Comparison of ENCODE assay signal across 8 cellular contexts in the genomic region with DNA sequence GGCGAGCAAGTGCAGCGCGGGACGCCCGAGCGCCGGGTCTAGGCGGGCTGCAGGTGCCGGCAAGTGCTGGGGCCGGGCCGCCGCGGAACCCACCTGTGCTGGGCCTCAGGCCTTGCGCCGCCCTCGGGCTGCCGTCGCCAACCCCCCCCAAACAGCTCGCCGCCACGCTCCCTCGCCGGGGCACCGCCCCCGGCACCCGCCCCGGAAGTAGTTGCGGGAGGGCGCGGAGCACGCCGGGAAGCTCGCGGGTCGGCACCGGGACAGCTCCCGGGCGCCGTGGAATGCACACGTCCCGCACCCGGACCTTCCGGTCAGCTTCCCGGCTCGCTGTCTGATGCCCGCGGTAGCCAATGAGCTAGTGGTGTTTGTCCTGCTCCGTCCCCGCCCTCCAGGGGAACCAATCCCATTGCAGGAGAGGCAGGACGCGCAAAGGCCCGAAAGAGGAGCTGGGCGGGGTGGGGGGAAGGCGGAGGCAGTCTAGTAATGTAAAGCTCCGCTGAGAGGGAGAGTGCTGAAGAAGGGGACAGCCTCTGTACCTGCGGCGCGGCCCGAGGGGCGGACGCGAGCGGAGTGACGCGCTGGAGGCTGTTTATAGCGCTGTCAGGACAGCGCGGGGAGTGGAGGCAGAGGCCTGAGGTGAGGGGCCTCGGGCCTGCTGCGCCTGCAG. TPM values are rescaled to one million over a fixed set of nuclear protein-coding genes. Genes with fewer than 3 reads are reported as not detected.
DNase-seq lines count a peak whose midpoint lies in the region; ATAC-seq, FAIRE-seq and TF ChIP-seq lines count a peak whose summit lies in the region.

A gene with protein sequence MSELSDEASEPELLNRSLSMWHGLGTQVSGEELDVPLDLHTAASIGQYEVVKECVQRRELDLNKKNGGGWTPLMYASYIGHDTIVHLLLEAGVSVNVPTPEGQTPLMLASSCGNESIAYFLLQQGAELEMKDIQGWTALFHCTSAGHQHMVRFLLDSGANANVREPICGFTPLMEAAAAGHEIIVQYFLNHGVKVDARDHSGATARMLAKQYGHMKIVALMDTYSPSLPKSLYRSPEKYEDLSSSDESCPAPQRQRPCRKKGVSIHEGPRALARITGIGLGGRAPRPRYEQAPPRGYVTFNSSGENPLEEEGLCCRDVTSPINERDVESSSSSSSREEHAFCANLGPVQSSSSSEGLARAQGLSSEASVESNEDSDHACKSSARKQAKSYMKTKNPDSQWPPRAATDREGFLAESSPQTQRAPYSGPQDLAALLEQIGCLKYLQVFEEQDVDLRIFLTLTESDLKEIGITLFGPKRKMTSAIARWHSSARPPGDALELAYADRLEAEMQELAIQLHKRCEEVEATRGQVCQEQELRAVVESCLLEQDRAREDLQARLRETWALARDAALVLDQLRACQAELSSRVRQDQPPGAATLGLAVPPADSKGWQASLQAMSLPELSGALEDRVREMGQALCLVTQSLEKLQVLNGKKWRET (minus strand): TSS at position 209 of the 667 bp plus-strand sequence. CDS start 4,122 bp downstream, outside the sequence.
A gene (plus strand): TSS at position 475 of the 667 bp plus-strand sequence. CDS start 1,978 bp downstream, outside the sequence.

- no peak for TF ChIP-seq CTCF in VCaP (conservative IDR thresholded peaks at IDR 0.05)
- TF ChIP-seq CTCF in mammary epithelial cell (conservative IDR thresholded peaks at IDR 0.05 in 1 of 2, IDR thresholded peaks at IDR 0.05 in 1 of 2; ENCODE audit: extremely low read depth in 1 of 2, insufficient read depth in 1 of 2, low read depth in 1 of 2, low read length in 2 of 2): no peak

- H3K27me3 ChIP-seq in ACC112 (ENCODE audit: insufficient read depth, low read length): no peaks in the 10 kb centered on the region
- no peaks in the 10 kb centered on the region for H3K27me3 ChIP-seq in mammary epithelial cell (ENCODE audit: insufficient read depth, low read length)
- H3K27me3 ChIP-seq in small intestine (ENCODE audit: control insufficient read depth in 2 of 2, insufficient read depth in 2 of 2, low read length in 2 of 2): no peaks in the 10 kb centered on the region

- in situ Hi-C loops in mammary epithelial cell (cut with MboI; ENCODE audit: low sequenced_read_pairs in 2 of 2): no loop called here

- peak within 1 kb of the TSS; percentile 99 for H2AFZ ChIP-seq in ACC112 (ENCODE audit: low read length, unreplicated experiment)
- peak within 1 kb of the TSS; percentile 100 for H2AFZ ChIP-seq in mammary epithelial cell (ENCODE audit: low read depth, low read length)

- H3K9ac ChIP-seq in mammary epithelial cell (ENCODE audit: insufficient read depth, low read length): peak within 1 kb of the TSS; percentile 61

- no TSS peak for BruUV-seq in mammary epithelial cell (replicated peaks; lab: Mats Ljungman, UMichigan)

- dilution Hi-C loops in mammary epithelial cell (cut with HindIII; ENCODE audit: low sequenced_read_pairs): no loop called here

- FAIRE-seq in small intestine (lab: Jason Lieb, UNC): no peak

- WGBS in mammary epithelial cell (ENCODE audit: low coverage, missing lambda C conversion rate): 0% methylated on average over 13 of the region's 70 CpGs
- WGBS in small intestine, 3 donors: 0% methylated on average over 58 to 70 of the region's 70 CpGs

- intact Hi-C loops in mammary epithelial cell (cut with micrococcal nuclease): loop anchor here (1.0 to 2.0 kb wide), 3 partner anchors 34 to 223 kb away; a partner anchor contains a TSS

- H3K9me3 ChIP-seq in mammary epithelial cell (replicated peaks; ENCODE audit: insufficient read depth, low read length) (no peaks in the 10 kb centered on the region), small intestine (ENCODE audit: control insufficient read depth, low read depth) (no peaks in the 10 kb centered on the region)

- CTCF ChIA-PET in mammary epithelial cell (lab: Charles Lee; ENCODE audit: low non-redundant PET): no interaction called here

- H3K4me1 ChIP-seq in ACC112 (ENCODE audit: control insufficient read depth, insufficient read depth, low read length, unreplicated experiment) (no peaks in the 10 kb centered on the region), mammary epithelial cell (ENCODE audit: insufficient read depth, low read length) (peaks cover 6% of the 10 kb centered on the region), small intestine (ENCODE audit: control insufficient read depth in 2 of 2, insufficient read depth in 1 of 2, low read depth in 1 of 2, low read length in 1 of 2) (peaks cover 0 to 2% of the 10 kb centered on the region in 2 donors)

- H3K36me3 ChIP-seq in ACC112 (ENCODE audit: insufficient read depth, low read length) (0 out of 2 replicates have a peak, but pooled peaks cover 3% of the 10 kb centered on the region), mammary epithelial cell (ENCODE audit: insufficient read depth, low read length) (no peaks in the 10 kb centered on the region), small intestine (ENCODE audit: control insufficient read depth in 2 of 2, insufficient read depth in 2 of 2, low read length in 2 of 2) (no peaks in the 10 kb centered on the region)

- DNase-seq in NCI-H2171 (lab: John Stamatoyannopoulos, UW) (peak; percentile 82), mammary epithelial cell (peak; percentile 98), iPS-NIHi11 (ENCODE audit: low spot score) (peak; percentile 98), small intestine (peak; percentile 98)

- H3K27ac ChIP-seq in ACC112 (ENCODE audit: low read depth, low read length): peak within 1 kb of the TSS; percentile 79
- H3K27ac ChIP-seq in VCaP: peak within 1 kb of the TSS; percentile 79
- peak within 1 kb of the TSS; percentile 83 for H3K27ac ChIP-seq in mammary epithelial cell (ENCODE audit: insufficient read depth, low read depth, low read length)
- H3K27ac ChIP-seq in small intestine (ENCODE audit: low read depth in 1 of 2, low read length in 1 of 2): peak within 1 kb of the TSS; percentile 22 to 88

- H4K20me1 ChIP-seq in mammary epithelial cell (ENCODE audit: insufficient read depth, low read length): no peaks in the 10 kb centered on the region

- H3K4me2 ChIP-seq in mammary epithelial cell (ENCODE audit: insufficient read depth, low read depth, low read length): peak within 1 kb of the TSS; percentile 100

- ATAC-seq in GM18861 (IDR thresholded peaks at IDR 0.05; ENCODE audit: unreplicated experiment): peak; percentile 75
- peak; percentile 67 for ATAC-seq in HG03095 (IDR thresholded peaks at IDR 0.05; ENCODE audit: unreplicated experiment)

- H3K4me3 ChIP-seq in ACC112 (ENCODE audit: low read depth, low read length) (peak within 1 kb of the TSS; percentile 91), mammary epithelial cell (replicated peaks in 1 of 3; ENCODE audit: insufficient read depth in 1 of 3, low read depth in 2 of 3, low read length in 3 of 3) (peak within 1 kb of the TSS; percentile 80 to 98 (median 92)), small intestine (ENCODE audit: low read depth in 1 of 2, low read length in 2 of 2) (peak within 1 kb of the TSS; percentile 73 to 90)

- H3K79me2 ChIP-seq in ACC112 (ENCODE audit: control insufficient read depth, insufficient read depth, low read length, unreplicated experiment) (peaks cover 3% of the 10 kb centered on the region), mammary epithelial cell (ENCODE audit: insufficient read depth, low read length) (peaks cover 35% of the 10 kb centered on the region)

RNA-seq across cellular contexts. Expression of the first gene that starts in this region (rescaled TPM):
- 10 to 100 TPM; 14.5 to 24.3 TPM for total RNA-seq in mammary epithelial cell
- polyA plus RNA-seq in mammary epithelial cell (9.4 TPM), small intestine (10 to 100 TPM; 11.6 to 15.2 (median 12.4) TPM)
- polyA minus RNA-seq in mammary epithelial cell: 13.3 TPM

RNA-seq across cellular contexts. Expression of the second gene that starts in this region (rescaled TPM):
- under 1 TPM; 0.17 to 0.71 TPM for total RNA-seq in mammary epithelial cell
- polyA plus RNA-seq in mammary epithelial cell (0.51 TPM), small intestine (under 1 TPM in 1 of 3 donors, not detected in 2; 0.67 TPM)
- polyA minus RNA-seq in mammary epithelial cell: not detected

Comparison
In these comparisons a context has a peak if more than half of its experiments do, and no peak if none do; other contexts are left out.
1. Peak in every context shown above with its lines: DNase-seq, ATAC-seq, H3K4me3 ChIP-seq and H3K27ac ChIP-seq.